Comparison of ENCODE assay signal across 31 cellular contexts in the genomic region with DNA sequence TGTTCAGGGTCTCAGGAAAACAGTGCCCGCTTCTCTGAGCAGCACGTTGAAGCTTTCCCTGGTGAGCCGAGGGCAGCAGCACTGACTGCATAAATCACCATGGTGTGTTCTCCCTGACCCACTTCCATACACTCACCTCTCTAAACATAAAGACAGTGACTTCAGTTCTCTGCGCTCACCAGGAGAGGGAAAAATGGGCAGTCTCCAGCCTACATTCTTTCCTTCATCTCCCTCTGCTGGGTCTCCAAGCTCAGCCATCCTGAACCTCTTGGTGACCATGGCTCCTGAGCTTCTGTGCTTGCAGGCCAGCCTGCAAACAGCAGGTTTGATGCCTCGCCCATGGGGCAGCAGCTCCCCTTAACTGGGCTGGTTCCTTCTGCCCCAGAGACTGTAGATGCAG.
"Had no signal": no experiment of that assay in that cellular context is flagged by ENCODE, and none has a peak within 500 bp of the region (broad histone marks: within the 10 kb centered on the region; RNA-seq: fewer than 3 reads in every experiment).

No MANE protein-coding gene starts in this region.

- H3K9me3 ChIP-seq: esophagus squamous epithelium, lower lobe of right lung, mucosa of descending colon, ovary, psoas muscle, spleen, testis, tibial artery had no signal

- H3K9me3 Mint-ChIP-seq: naive B cell; natural killer cell treated with Interleukin-12 subunit alpha and Interleukin-12 subunit beta and Interleukin-15 and Interleukin-18, amount 100 ng/mL, for 72 hours had no signal

- DNase-seq: dermis blood vessel endothelial cell; effector memory CD4-positive, alpha-beta T cell; erythroblast; esophagus squamous epithelium; foreskin melanocyte; glutamatergic neuron; heart right ventricle; hippocampal formation; kidney glomerular epithelial cell; left colon; left ventricle myocardium superior; lower lobe of right lung; mucosa of descending colon; naive B cell; nucleus accumbens; ovary; posterior cingulate gyrus; psoas muscle; right cardiac atrium; stimulated activated CD4-positive, alpha-beta T cell treated with anti-CD3 and anti-CD28 coated beads, Interleukin-4, amount 100 ng/mL, for 4 hours; stimulated activated naive CD8-positive, alpha-beta T cell treated with anti-CD3 and anti-CD28 coated beads, Interleukin-15, Interleukin-2, amounts not matched to agents 100 U/mL and 50 U/mL, for 24 hours; substantia nigra; testis; tibial artery had no signal

- H3K36me3 ChIP-seq: esophagus squamous epithelium, heart right ventricle, lower lobe of right lung, ovary, spleen, tibial artery had no signal

- H3K27ac ChIP-seq: coronary artery, esophagus squamous epithelium, lower lobe of right lung, ovary, psoas muscle, skin epidermis, spleen, testis, tibial artery had no signal

- H3K4me1 ChIP-seq: esophagus squamous epithelium, lower lobe of right lung, psoas muscle, spleen, testis, tibial artery had no signal

- H3K4me3 Mint-ChIP-seq: mesothelial cell of epicardium; naive B cell; natural killer cell treated with Interleukin-12 subunit alpha and Interleukin-12 subunit beta and Interleukin-15 and Interleukin-18, amount 100 ng/mL, for 72 hours; stimulated activated memory B cell treated with anti-CD40 and anti-IgM and Interleukin-4, amounts not matched to agents 10 μg/mL and 1 μg/mL and 100 μg/mL, for 72 hours; type B pancreatic cell had no signal

- H3K27me3 Mint-ChIP-seq: naive B cell; stimulated activated memory B cell treated with anti-CD40 and anti-IgM and Interleukin-4, amounts not matched to agents 10 μg/mL and 1 μg/mL and 100 μg/mL, for 72 hours had no signal

- H3K4me3 ChIP-seq: coronary artery, esophagus squamous epithelium, heart right ventricle, lower lobe of right lung, mucosa of descending colon, ovary, psoas muscle, skin epidermis, spleen, testis, tibial artery had no signal

- H3K27ac Mint-ChIP-seq: mesothelial cell of epicardium; naive B cell; natural killer cell treated with Interleukin-12 subunit alpha and Interleukin-12 subunit beta and Interleukin-15 and Interleukin-18, amount 100 ng/mL, for 72 hours; stimulated activated memory B cell treated with anti-CD40 and anti-IgM and Interleukin-4, amounts not matched to agents 10 μg/mL and 1 μg/mL and 100 μg/mL, for 72 hours; type B pancreatic cell had no signal

- H3K4me1 Mint-ChIP-seq: mesothelial cell of epicardium; naive B cell; stimulated activated memory B cell treated with anti-CD40 and anti-IgM and Interleukin-4, amounts not matched to agents 10 μg/mL and 1 μg/mL and 100 μg/mL, for 72 hours had no signal

- H3K36me3 Mint-ChIP-seq: mesothelial cell of epicardium; naive B cell; natural killer cell treated with Interleukin-12 subunit alpha and Interleukin-12 subunit beta and Interleukin-15 and Interleukin-18, amount 100 ng/mL, for 72 hours; stimulated activated memory B cell treated with anti-CD40 and anti-IgM and Interleukin-4, amounts not matched to agents 10 μg/mL and 1 μg/mL and 100 μg/mL, for 72 hours; type B pancreatic cell had no signal
